ENCODE assay signal across 19 cellular contexts in genomic region chrX:17373337-17373736, GRCh38.
"Had no signal": no experiment of that assay in that cellular context is flagged by ENCODE, and none has a peak within 500 bp of the region (broad histone marks: within the 10 kb centered on the region; RNA-seq: fewer than 3 reads in every experiment).

No MANE protein-coding gene starts in this region.

- H3K36me3 ChIP-seq: adrenal gland, breast epithelium had no signal

- H3K27ac ChIP-seq: breast epithelium, KMS-11 had no signal

- H3K9me3 ChIP-seq: adrenal gland, breast epithelium had no signal

- H3K4me2 ChIP-seq: KMS-11 had no signal

- H3K9ac ChIP-seq: KMS-11 had no signal

- H3K4me1 ChIP-seq: adrenal gland, breast epithelium had no signal

- DNase-seq: activated CD4-positive, alpha-beta T cell treated with anti-CD3 and anti-CD28 coated beads for 4 hours; activated CD8-positive, alpha-beta memory T cell treated with anti-CD3 and anti-CD28 coated beads, Interleukin-2, amount 50 U/mL, for 48 hours; activated CD8-positive, alpha-beta T cell treated with anti-CD3 and anti-CD28 coated beads for 36 hours; activated naive CD4-positive, alpha-beta T cell treated with anti-CD3 and anti-CD28 coated beads, Interleukin-2, amount 50 U/mL, for 16 hours; activated naive CD8-positive, alpha-beta T cell treated with anti-CD3 and anti-CD28 coated beads, Interleukin-2, amount 10 ng/mL, durations not matched to agents 7 days and 5 days; activated T-cell treated with anti-CD3 and anti-CD28 coated beads, Interleukin-2, amount 50 U/mL, for 1 hour; adrenal gland; anterior cingulate cortex; central memory CD4-positive, alpha-beta T cell; NCI-H1092; NCI-H1694; NCI-H2029 treated with DMSO at 0.1 percent for 48 hours; NCI-H446; NCI-H524; NCI-H82; OCI-M1; RPMI8226 had no signal

- H3K4me3 ChIP-seq: adrenal gland, breast epithelium had no signal
